In the genomic region with DNA sequence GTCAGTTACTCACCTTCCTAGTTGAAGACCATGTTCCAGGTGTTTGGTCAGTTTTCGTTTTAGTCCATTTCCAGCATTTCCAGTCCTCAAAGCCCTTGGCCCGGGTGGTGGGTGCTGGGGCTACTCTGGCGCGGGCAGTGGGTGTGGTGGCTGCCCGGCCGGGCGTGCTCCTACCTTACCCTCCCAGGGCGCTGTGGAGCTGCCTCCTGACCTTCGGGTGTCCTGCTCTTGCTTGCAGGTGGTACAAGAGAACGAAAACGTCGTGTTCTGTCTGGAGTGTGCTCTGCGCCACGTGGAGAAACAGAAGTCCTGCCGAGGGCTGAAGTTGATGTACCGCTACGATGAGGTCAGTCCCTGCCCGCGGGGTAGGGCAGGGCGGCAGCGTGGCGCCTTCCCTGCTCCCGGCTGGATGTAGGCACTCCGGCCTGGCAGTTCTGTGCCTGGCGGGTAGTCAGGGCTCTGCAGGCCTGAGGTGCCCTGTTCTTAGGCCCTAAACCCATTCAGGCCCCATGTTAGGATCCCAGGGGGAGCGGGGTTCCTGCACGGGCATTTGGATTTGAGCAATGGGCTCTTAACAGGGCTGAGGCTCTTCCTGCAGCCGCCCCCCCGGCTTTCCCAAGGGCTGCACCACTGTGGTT, we compare ENCODE assay signal across 24 cellular contexts.
A peak's percentile ranks its signal among the peaks of the same experiment; 100 is the strongest.
DNase-seq lines count a peak whose midpoint lies in the region; ATAC-seq, FAIRE-seq and TF ChIP-seq lines count a peak whose summit lies in the region.
"Had no signal": no experiment of that assay in that cellular context is flagged by ENCODE, and none has a peak within 500 bp of the region (broad histone marks: within the 10 kb centered on the region; RNA-seq: fewer than 3 reads in every experiment).

No MANE protein-coding gene starts in this region.

- H3K4me3 ChIP-seq in K562, result no peak overlapping the region
- H3K4me3 ChIP-seq in neuronal stem cell (ENCODE audit: low read length in 2 of 2), result no peak overlapping the region
- no peak overlapping the region for H3K4me3 ChIP-seq in endodermal cell (ENCODE audit: low read length)
- H3K4me3 ChIP-seq: BLaER1, GM12878, GM23248, HAP-1 had no signal

- H3K27me3 Mint-ChIP-seq in endodermal cell (ENCODE audit: insufficient read depth), result no peaks in the 10 kb centered on the region
- H3K27me3 Mint-ChIP-seq: CD4-positive, alpha-beta memory T cell had no signal

- no peak overlapping the region for H2BK120ac ChIP-seq in neuronal stem cell (ENCODE audit: low read depth, low read length)

- H4K8ac ChIP-seq in neuronal stem cell (ENCODE audit: low read depth, low read length), result no peak overlapping the region

- H3K36me3 Mint-ChIP-seq in stimulated activated effector memory CD8-positive, alpha-beta T cell treated with anti-CD3 and anti-CD28 coated beads, Interleukin-12 subunit alpha, Interleukin-12 subunit beta, amount 100 ng/mL, for 72 hours, result peaks cover 100% of the 10 kb centered on the region
- peaks cover 89% of the 10 kb centered on the region for H3K36me3 Mint-ChIP-seq in endodermal cell (ENCODE audit: low read depth)

- H2AK5ac ChIP-seq in neuronal stem cell (ENCODE audit: low read depth, low read length), result no peak overlapping the region

- H3K4ac ChIP-seq in neuronal stem cell (ENCODE audit: low read length), result no peak overlapping the region

- DNase-seq in GM13976 (ENCODE audit: low spot score) (no peak), K562 (ENCODE audit: extremely low read depth in 1 of 4, low spot score in 3 of 4) (no peak), neuronal stem cell (ENCODE audit: low spot score) (no peak), NOMO-1 treated with DMSO at 0.1 percent for 48 hours (lab: John Stamatoyannopoulos, UW; ENCODE audit: unreplicated experiment) (no peak), NCI-H82 treated with DMSO at 0.1 percent for 48 hours (lab: John Stamatoyannopoulos, UW; ENCODE audit: unreplicated experiment) (no peak), endodermal cell (no peak)
- no peak for DNase-seq in stimulated activated effector memory CD8-positive, alpha-beta T cell treated with anti-CD3 and anti-CD28 coated beads, Interleukin-12 subunit alpha, Interleukin-12 subunit beta, amount 100 ng/mL, for 72 hours (ENCODE audit: low spot score in 2 of 2)
- DNase-seq: ACHN; CD4-positive, alpha-beta memory T cell; DMS 273 treated with DMSO at 0.1 percent for 48 hours; DMS79 treated with DMSO at 0.1 percent for 48 hours; GM23248; NCI-H1105; NCI-H146; NCI-H2029 treated with DMSO at 0.1 percent for 48 hours; NCI-H524 treated with DMSO at 0.1 percent for 48 hours; PC-3; Right ventricle myocardium superior had no signal

- H3K79me1 ChIP-seq in neuronal stem cell (ENCODE audit: low read depth, low read length), result peaks cover 5% of the 10 kb centered on the region

- no peaks in the 10 kb centered on the region for H4K20me1 ChIP-seq in K562 (replicated peaks; ENCODE audit: control insufficient read depth, insufficient read depth, low read length)

- ATAC-seq in K562, result no peak
- ATAC-seq in stimulated activated effector memory CD8-positive, alpha-beta T cell treated with anti-CD3 and anti-CD28 coated beads, Interleukin-12 subunit alpha, Interleukin-12 subunit beta, amount 100 ng/mL, for 72 hours, result no peak
- ATAC-seq: GM12878, PC-3 had no signal

- no peak for TF ChIP-seq RAD21 in K562 (CRISPR knock-in tag; conservative IDR thresholded peaks at IDR 0.05 in 1 of 2, IDR thresholded peaks at IDR 0.05 in 1 of 2)

- H3K4me2 ChIP-seq in K562 (ENCODE audit: insufficient read depth, low read length), result no peak overlapping the region
- H3K4me2 ChIP-seq in neuronal stem cell (ENCODE audit: insufficient read depth, low read length, poor library complexity, severe bottlenecking), result no peak overlapping the region
- H3K4me2 ChIP-seq: BLaER1, KMS-11 had no signal

- no peak overlapping the region for H3K4me3 Mint-ChIP-seq in stimulated activated effector memory CD8-positive, alpha-beta T cell treated with anti-CD3 and anti-CD28 coated beads, Interleukin-12 subunit alpha, Interleukin-12 subunit beta, amount 100 ng/mL, for 72 hours
- no peak overlapping the region for H3K4me3 Mint-ChIP-seq in endodermal cell
- H3K4me3 Mint-ChIP-seq: CD4-positive, alpha-beta memory T cell had no signal

- no peak overlapping the region for H2AFZ ChIP-seq in K562 (ENCODE audit: low read depth, low read length)
- H2AFZ ChIP-seq in neuronal stem cell (ENCODE audit: low read length), result no peak overlapping the region
- H2AFZ ChIP-seq: GM23248 had no signal

- no peaks in the 10 kb centered on the region for H3K27me3 ChIP-seq in K562 (ENCODE audit: control insufficient read depth in 2 of 2, insufficient read depth in 2 of 2, low read length in 2 of 2)
- no peaks in the 10 kb centered on the region for H3K27me3 ChIP-seq in neuronal stem cell (ENCODE audit: control insufficient read depth in 3 of 3, insufficient read depth in 3 of 3, low read depth in 1 of 3, low read length in 3 of 3)
- no peaks in the 10 kb centered on the region for H3K27me3 ChIP-seq in endodermal cell (ENCODE audit: control insufficient read depth, insufficient read depth, low read length, poor library complexity, severe bottlenecking)
- H3K27me3 ChIP-seq: BLaER1 had no signal

- CTCF ChIA-PET in K562 (lab: Yijun Ruan, JAX; ENCODE audit: low intra/inter-chr PET ratio), result interaction anchor here (0.7 kb wide), 1 partner anchor 1326 kb away, joined by 3 read pairs; no protein-coding TSS in a partner anchor

- no TSS peak for BruUV-seq in K562 (replicated peaks; lab: Mats Ljungman, UMichigan)

- H3K14ac ChIP-seq in neuronal stem cell (ENCODE audit: low read length), result no peak overlapping the region

- H2BK12ac ChIP-seq in neuronal stem cell (ENCODE audit: low read length), result no peak overlapping the region

- in situ Hi-C loops in GM13976 (cut with MboI; ENCODE audit: low sequenced_read_pairs, unreplicated experiment) (loop anchor here (25.0 kb wide), 1 partner anchor 670 kb away; no protein-coding TSS in a partner anchor), K562 (cut with MboI) (no loop called here)

- no peak overlapping the region for H2BK15ac ChIP-seq in neuronal stem cell (ENCODE audit: low read length)

- intact Hi-C loops in K562 (cut with micrococcal nuclease), result loop anchor here (1.0 kb wide), 1 partner anchor 106 kb away; no protein-coding TSS in a partner anchor

- H3K9me3 ChIP-seq in K562 (replicated peaks; ENCODE audit: control insufficient read depth, insufficient read depth, low read depth, low read length) (no peaks in the 10 kb centered on the region), neuronal stem cell (replicated peaks in 1 of 2; ENCODE audit: control insufficient read depth in 2 of 2, insufficient read depth in 1 of 2, low read depth in 1 of 2, low read length in 2 of 2) (no peaks in the 10 kb centered on the region), endodermal cell (ENCODE audit: control insufficient read depth, low read length) (no peaks in the 10 kb centered on the region)
- H3K9me3 ChIP-seq: BLaER1, Caco-2, HAP-1 had no signal

- H3K9me1 ChIP-seq in K562 (ENCODE audit: control insufficient read depth, insufficient read depth, low read length), result no peaks in the 10 kb centered on the region

- peak overlapping the region; percentile 77 for H3K23ac ChIP-seq in neuronal stem cell (ENCODE audit: low read depth, low read length, poor library complexity)

- no peak overlapping the region for H3K18ac ChIP-seq in neuronal stem cell (ENCODE audit: low read length)

- POLR2A ChIA-PET in K562 (lab: Yijun Ruan, JAX), result interaction anchor here (0.7 to 1.6 kb wide), 2 partner anchors 10 to 86 kb away, joined by 3 to 4 read pairs; no protein-coding TSS in a partner anchor

- WGBS in K562 (ENCODE audit: insufficient coverage, low coverage, missing lambda C conversion rate), result 96% methylated on average over 29 of the region's 29 CpGs
- WGBS in neuronal stem cell (ENCODE audit: extremely low coverage in 2 of 2, insufficient read length in 2 of 2, insufficient replicate concordance in 1 of 2), 2 donors, result no CpG with 5 or more reads among the region's 29 CpGs
- 93 to 94% methylated on average over 20 to 29 of the region's 29 CpGs for WGBS in endodermal cell (ENCODE audit: insufficient coverage in 1 of 2, insufficient read length in 1 of 2), 2 experiments

- no peak for TF ChIP-seq EP300 in K562 (IDR thresholded peaks at IDR 0.05; ENCODE audit: low read length)

- no peak overlapping the region for H2BK5ac ChIP-seq in neuronal stem cell (ENCODE audit: low read length)

- H3K36me3 ChIP-seq in K562 (ENCODE audit: control insufficient read depth, insufficient read depth, low read length), result peaks cover 92% of the 10 kb centered on the region; the same call in 2 of the 3 replicates
- peaks cover 49 to 100% of the 10 kb centered on the region in 2 donors for H3K36me3 ChIP-seq in neuronal stem cell (replicated peaks in 1 of 2; ENCODE audit: control insufficient read depth in 2 of 2, insufficient read depth in 2 of 2, low read length in 2 of 2)
- peaks cover 90% of the 10 kb centered on the region for H3K36me3 ChIP-seq in endodermal cell (ENCODE audit: control insufficient read depth, insufficient read depth, low read length)

- H4K91ac ChIP-seq in neuronal stem cell (ENCODE audit: low read depth, low read length, poor library complexity), result no peak overlapping the region

- TF ChIP-seq CTCF in GM13976 (IDR thresholded peaks at IDR 0.05; ENCODE audit: borderline replicate concordance, control extremely low read depth, extremely low read depth, insufficient read depth, missing control alignments) (peak; percentile 3), K562 (IDR thresholded peaks at IDR 0.05 in 2 of 3, conservative IDR thresholded peaks at IDR 0.05 in 1 of 3; ENCODE audit: insufficient read depth in 2 of 3, low read depth in 1 of 3, low read length in 3 of 3) (no peak), endodermal cell (conservative IDR thresholded peaks at IDR 0.05) (no peak)

- H3K27ac ChIP-seq in K562 (ENCODE audit: extremely low read depth, low read depth, low read length) (no peak overlapping the region), neuronal stem cell (replicated peaks; ENCODE audit: low read length) (no peak overlapping the region), endodermal cell (ENCODE audit: low read depth, low read length) (no peak overlapping the region)
- H3K27ac ChIP-seq: BLaER1, GM23248, KMS-11 had no signal

- no peak for TF ChIP-seq POLR2A in K562 (conservative IDR thresholded peaks at IDR 0.05)

- FAIRE-seq in K562 (lab: Jason Lieb, UNC), result no peak
- FAIRE-seq: GM12878, HTR-8/SVneo had no signal

- H3K4me1 Mint-ChIP-seq in stimulated activated effector memory CD8-positive, alpha-beta T cell treated with anti-CD3 and anti-CD28 coated beads, Interleukin-12 subunit alpha, Interleukin-12 subunit beta, amount 100 ng/mL, for 72 hours, result peaks cover 21% of the 10 kb centered on the region
- H3K4me1 Mint-ChIP-seq in endodermal cell, result no peaks in the 10 kb centered on the region

- peak overlapping the region; percentile 43 for H3K27ac Mint-ChIP-seq in stimulated activated effector memory CD8-positive, alpha-beta T cell treated with anti-CD3 and anti-CD28 coated beads, Interleukin-12 subunit alpha, Interleukin-12 subunit beta, amount 100 ng/mL, for 72 hours
- H3K27ac Mint-ChIP-seq in endodermal cell, result no peak overlapping the region

- H3K4me1 ChIP-seq in K562 (replicated peaks in 1 of 2; ENCODE audit: control insufficient read depth in 2 of 2, insufficient read depth in 2 of 2, low read length in 2 of 2), result peaks cover 0 to 24% of the 10 kb centered on the region in 2 experiments; a peak in 1 of 5 replicates
- no peaks in the 10 kb centered on the region for H3K4me1 ChIP-seq in neuronal stem cell (ENCODE audit: control insufficient read depth in 2 of 2, insufficient read depth in 1 of 2, low read depth in 1 of 2, low read length in 2 of 2)
- no peaks in the 10 kb centered on the region for H3K4me1 ChIP-seq in endodermal cell (ENCODE audit: control insufficient read depth, insufficient read depth, low read length)
- H3K4me1 ChIP-seq: Caco-2, HAP-1 had no signal

- H3K9ac ChIP-seq in K562 (ENCODE audit: insufficient read depth in 1 of 2, low read depth in 2 of 2, low read length in 2 of 2), result no peak overlapping the region; a peak in 1 of 4 replicates
- peak overlapping the region; percentile 63 for H3K9ac ChIP-seq in neuronal stem cell (ENCODE audit: low read depth, low read length, poor library complexity)
- H3K9ac ChIP-seq in endodermal cell (ENCODE audit: extremely low read depth, low read length, poor library complexity, severe bottlenecking), result no peak overlapping the region
- H3K9ac ChIP-seq: BLaER1, GM23248, KMS-11 had no signal

- no peaks in the 10 kb centered on the region for H3K9me3 Mint-ChIP-seq in stimulated activated effector memory CD8-positive, alpha-beta T cell treated with anti-CD3 and anti-CD28 coated beads, Interleukin-12 subunit alpha, Interleukin-12 subunit beta, amount 100 ng/mL, for 72 hours
- no peaks in the 10 kb centered on the region for H3K9me3 Mint-ChIP-seq in endodermal cell

- H3K79me2 ChIP-seq in K562 (ENCODE audit: control insufficient read depth, insufficient read depth, low read length), result no peaks in the 10 kb centered on the region
